18 cellular contexts compared by ENCODE assay signal in genomic region chr1:15767941-15768340, GRCh38. TPM values are rescaled to one million over a fixed set of nuclear protein-coding genes. Genes with fewer than 3 reads are reported as not detected.
DNase-seq lines count a peak whose midpoint lies in the region; ATAC-seq and TF ChIP-seq lines count a peak whose summit lies in the region.
"Had no signal": no experiment of that assay in that cellular context is flagged by ENCODE, and none has a peak within 500 bp of the region (broad histone marks: within the 10 kb centered on the region; RNA-seq: fewer than 3 reads in every experiment).

No MANE protein-coding gene starts in this region.

- no peak overlapping the region for H3K27ac ChIP-seq in right atrium auricular region
- H3K27ac ChIP-seq in ascending aorta = peak overlapping the region; percentile 45 to 96
- H3K27ac ChIP-seq in prostate gland = peak overlapping the region; percentile 9 to 21
- H3K27ac ChIP-seq: 22Rv1, A549, BLaER1 had no signal

- no peaks in the 10 kb centered on the region for H3K27me3 ChIP-seq in right atrium auricular region
- no peaks in the 10 kb centered on the region for H3K27me3 ChIP-seq in ascending aorta
- H3K27me3 ChIP-seq in prostate gland (replicated peaks; ENCODE audit: insufficient read depth) = no peaks in the 10 kb centered on the region
- H3K27me3 ChIP-seq: BLaER1 had no signal

- H3K27ac Mint-ChIP-seq in activated naive CD8-positive, alpha-beta T cell treated with anti-CD3 and anti-CD28 coated beads for 36 hours = no peak overlapping the region
- H3K27ac Mint-ChIP-seq: CD8-positive, alpha-beta T cell had no signal

- TF ChIP-seq CTCF in right atrium auricular region (IDR thresholded peaks at IDR 0.05) = no peak
- no peak for TF ChIP-seq CTCF in ascending aorta (IDR thresholded peaks at IDR 0.05)
- no peak for TF ChIP-seq CTCF in prostate gland (IDR thresholded peaks at IDR 0.05)

- ATAC-seq in Right ventricle myocardium inferior = no peak
- ATAC-seq in GM19467 (IDR thresholded peaks at IDR 0.05; ENCODE audit: unreplicated experiment) = no peak
- ATAC-seq: A549; CD8-positive, alpha-beta T cell had no signal

- no peaks in the 10 kb centered on the region for H3K9me3 ChIP-seq in right atrium auricular region
- H3K9me3 ChIP-seq in ascending aorta = no peaks in the 10 kb centered on the region
- H3K9me3 ChIP-seq in prostate gland = no peaks in the 10 kb centered on the region
- H3K9me3 ChIP-seq: A549, BLaER1, HAP-1 had no signal

- H3K4me3 ChIP-seq in right atrium auricular region (no peak overlapping the region), ascending aorta (no peak overlapping the region), prostate gland (no peak overlapping the region)
- H3K4me3 ChIP-seq: A549, BLaER1, HAP-1 had no signal

- no peaks in the 10 kb centered on the region for H3K4me1 Mint-ChIP-seq in activated naive CD8-positive, alpha-beta T cell treated with anti-CD3 and anti-CD28 coated beads for 36 hours

- H3K4me1 ChIP-seq in right atrium auricular region (peaks cover 0 to 26% of the 10 kb centered on the region in 2 donors), ascending aorta (peaks cover 12 to 31% of the 10 kb centered on the region in 2 donors), prostate gland (replicated peaks) (peaks cover 5% of the 10 kb centered on the region)
- H3K4me1 ChIP-seq: HAP-1 had no signal

- H3K4me3 Mint-ChIP-seq in activated naive CD8-positive, alpha-beta T cell treated with anti-CD3 and anti-CD28 coated beads for 36 hours = no peak overlapping the region
- H3K4me3 Mint-ChIP-seq: CD8-positive, alpha-beta T cell had no signal

- no peaks in the 10 kb centered on the region for H3K9me3 Mint-ChIP-seq in activated naive CD8-positive, alpha-beta T cell treated with anti-CD3 and anti-CD28 coated beads for 36 hours
- H3K9me3 Mint-ChIP-seq: CD8-positive, alpha-beta T cell had no signal

- peaks cover 10% of the 10 kb centered on the region for H3K27me3 Mint-ChIP-seq in activated naive CD8-positive, alpha-beta T cell treated with anti-CD3 and anti-CD28 coated beads for 36 hours

- TF ChIP-seq POLR2A in prostate gland (IDR thresholded peaks at IDR 0.05) = no peak

- 64% methylated on average over 5 of the region's 5 CpGs for WGBS in prostate gland

- H3K36me3 ChIP-seq in right atrium auricular region (peaks cover 64% of the 10 kb centered on the region), ascending aorta (peaks cover 85 to 90% of the 10 kb centered on the region in 2 donors), prostate gland (peaks cover 0 to 9% of the 10 kb centered on the region in 2 donors)
- H3K36me3 ChIP-seq: BLaER1 had no signal

- intact Hi-C loops in Right ventricle myocardium inferior (cut with DNase I) = no loop called here
- intact Hi-C loops in ascending aorta (cut with DNase I) = no loop called here
- intact Hi-C loops in prostate gland (cut with DNase I) = no loop called here

- DNase-seq in Right ventricle myocardium inferior (ENCODE audit: missing footprints) (peak; percentile 37), right atrium auricular region (ENCODE audit: low spot score) (no peak), ascending aorta (ENCODE audit: low spot score in 2 of 2) (no peak), prostate gland (ENCODE audit: low spot score) (peak; percentile 43), NCI-H1436 treated with DMSO at 0.1 percent for 48 hours (lab: John Stamatoyannopoulos, UW) (no peak)
- no peak for DNase-seq in activated naive CD8-positive, alpha-beta T cell treated with anti-CD3 and anti-CD28 coated beads for 36 hours
- DNase-seq: AML-193; Calu3; CD8-positive, alpha-beta T cell; DMS79 treated with DMSO at 0.1 percent for 48 hours; GF-D8 had no signal

- H3K36me3 Mint-ChIP-seq in activated naive CD8-positive, alpha-beta T cell treated with anti-CD3 and anti-CD28 coated beads for 36 hours = no peaks in the 10 kb centered on the region
- H3K36me3 Mint-ChIP-seq: CD8-positive, alpha-beta T cell had no signal

RNA-seq across cellular contexts. Expression of gene FBLIM1, which starts 9.3 kb away (rescaled TPM):
- total RNA-seq in Right ventricle myocardium inferior = 97.6 TPM
- total RNA-seq in right atrium auricular region = 100 to 1,000 TPM in 1 of 2 donors, 10 to 100 TPM in 1; 66.6 to 124 TPM
- 641 TPM for total RNA-seq in ascending aorta
- 100 to 1,000 TPM in 1 of 2 donors, 10 to 100 TPM in 1; 33.1 to 111 TPM for total RNA-seq in prostate gland
- not detected for total RNA-seq in activated naive CD8-positive, alpha-beta T cell treated with anti-CD3 and anti-CD28 coated beads for 36 hours

RNA-seq across cellular contexts. Expression of gene TMEM82, which starts 25.6 kb away (rescaled TPM):
- not detected for total RNA-seq in Right ventricle myocardium inferior
- total RNA-seq in right atrium auricular region = not detected
- total RNA-seq in ascending aorta = not detected
- not detected for total RNA-seq in prostate gland
- total RNA-seq in activated naive CD8-positive, alpha-beta T cell treated with anti-CD3 and anti-CD28 coated beads for 36 hours = not detected
- total RNA-seq: Calu3; CD8-positive, alpha-beta T cell; H4; HT-29 had no signal

RNA-seq across cellular contexts. Expression of gene SLC25A34, which starts 31.9 kb away (rescaled TPM):
- total RNA-seq in Right ventricle myocardium inferior = 57.2 TPM
- 10 to 100 TPM in 1 of 2 donors, 1 to 10 TPM in 1; 4.2 to 16.1 TPM for total RNA-seq in right atrium auricular region
- 5.7 TPM for total RNA-seq in ascending aorta
- 1 to 10 TPM; 1.1 to 1.4 TPM for total RNA-seq in prostate gland
- total RNA-seq in activated naive CD8-positive, alpha-beta T cell treated with anti-CD3 and anti-CD28 coated beads for 36 hours = under 1 TPM; 0.76 to 0.94 TPM
- total RNA-seq: HT-29 had no signal

RNA-seq across cellular contexts. Expression of gene UQCRHL, which starts 39.5 kb away (rescaled TPM):
- total RNA-seq in Right ventricle myocardium inferior (6.2 TPM), right atrium auricular region (1 to 10 TPM; 1.6 to 5.5 TPM), ascending aorta (not detected), prostate gland (1 to 10 TPM; 1.6 to 2.4 TPM)
- total RNA-seq in activated naive CD8-positive, alpha-beta T cell treated with anti-CD3 and anti-CD28 coated beads for 36 hours = 1 to 10 TPM; 1.9 to 2.0 TPM

Comparison
In these comparisons a context has a peak if more than half of its experiments do, and no peak if none do; other contexts are left out.
1. DNase-seq: peak in Right ventricle myocardium inferior (single experiment) and prostate gland (single experiment); none in right atrium auricular region (single experiment), ascending aorta (0 of 2), activated naive CD8-positive, alpha-beta T cell treated with anti-CD3 and anti-CD28 coated beads for 36 hours (single experiment) and NCI-H1436 treated with DMSO at 0.1 percent for 48 hours (single experiment).
2. H3K27ac ChIP-seq: peak in ascending aorta (2 of 2) and prostate gland (2 of 2); none in right atrium auricular region (0 of 2).
3. RNA of gene FBLIM1, which starts 9.3 kb away (total RNA-seq): 641 TPM in ascending aorta (single experiment), 66.6 to 124 TPM in right atrium auricular region, 33.1 to 111 TPM in prostate gland and 97.6 TPM in Right ventricle myocardium inferior (single experiment); not detected in activated naive CD8-positive, alpha-beta T cell treated with anti-CD3 and anti-CD28 coated beads for 36 hours; every median in the first group is over 10 times any median in the second.